ENCODE assay signal across 8 cellular contexts in genomic region chr19:13846533-13847032, GRCh38. TPM values are rescaled to one million over a fixed set of nuclear protein-coding genes. Genes with fewer than 3 reads are reported as not detected.
DNase-seq lines count a peak whose midpoint lies in the region; ATAC-seq, FAIRE-seq and TF ChIP-seq lines count a peak whose summit lies in the region.

No MANE protein-coding gene starts in this region.

- no peaks in the 10 kb centered on the region for H3K27me3 Mint-ChIP-seq in astrocyte (ENCODE audit: low read depth, unreplicated experiment)

- ATAC-seq in GM21390 (IDR thresholded peaks at IDR 0.05; ENCODE audit: unreplicated experiment) (peak; percentile 49), GM18519 (IDR thresholded peaks at IDR 0.05; ENCODE audit: low FRiP score, unreplicated experiment) (no peak)

- peaks cover 23% of the 10 kb centered on the region for H3K79me2 ChIP-seq in astrocyte (ENCODE audit: insufficient read depth, low read length)
- H3K79me2 ChIP-seq in smooth muscle cell (ENCODE audit: low read depth): peaks cover 15% of the 10 kb centered on the region

- peak overlapping the region; percentile 65 for H3K4me3 Mint-ChIP-seq in astrocyte (ENCODE audit: unreplicated experiment)

- no peak for FAIRE-seq in astrocyte (lab: Jason Lieb, UNC)

- peaks cover 21% of the 10 kb centered on the region for H3K4me1 Mint-ChIP-seq in astrocyte (ENCODE audit: low read depth, unreplicated experiment)

- WGBS in smooth muscle cell (ENCODE audit: low lambda C conversion rate): under 1% methylated on average over 13 of the region's 13 CpGs

- TF ChIP-seq RAD21 in Ishikawa (IDR thresholded peaks at IDR 0.05; ENCODE audit: low read depth): no peak

- H3F3A ChIP-seq in smooth muscle cell (ENCODE audit: low read depth): peaks cover 56% of the 10 kb centered on the region

- H3K36me3 ChIP-seq in astrocyte (ENCODE audit: insufficient read depth, low read length): no peaks in the 10 kb centered on the region
- H3K36me3 ChIP-seq in iPS-15b (ENCODE audit: control insufficient read depth, insufficient read depth, low read length): no peaks in the 10 kb centered on the region
- H3K36me3 ChIP-seq in smooth muscle cell (ENCODE audit: low read depth): no peaks in the 10 kb centered on the region

- no peaks in the 10 kb centered on the region for H3K9me3 ChIP-seq in astrocyte (ENCODE audit: insufficient read depth, low read depth, low read length)
- no peaks in the 10 kb centered on the region for H3K9me3 ChIP-seq in iPS-15b (ENCODE audit: control insufficient read depth, insufficient read depth, low read length)
- no peaks in the 10 kb centered on the region for H3K9me3 ChIP-seq in smooth muscle cell (replicated peaks; ENCODE audit: low read depth)

- TF ChIP-seq EP300 in Ishikawa (IDR thresholded peaks at IDR 0.05; ENCODE audit: borderline replicate concordance): no peak

- TF ChIP-seq CTCF in astrocyte (IDR thresholded peaks at IDR 0.05; ENCODE audit: insufficient read depth, low read depth, low read length) (no peak), smooth muscle cell (IDR thresholded peaks at IDR 0.05; ENCODE audit: borderline replicate concordance, insufficient read depth, poor library complexity, severe bottlenecking) (no peak)

- no peaks in the 10 kb centered on the region for H3K36me3 Mint-ChIP-seq in astrocyte (ENCODE audit: low read depth, unreplicated experiment)

- H2AFZ ChIP-seq in astrocyte (ENCODE audit: low read depth, low read length) (no peak overlapping the region), smooth muscle cell (ENCODE audit: low read depth) (no peak overlapping the region)

- H3K27me3 ChIP-seq in astrocyte (ENCODE audit: insufficient read depth, low read length) (no peaks in the 10 kb centered on the region), iPS-15b (ENCODE audit: control insufficient read depth, insufficient read depth, low read length) (no peaks in the 10 kb centered on the region), smooth muscle cell (ENCODE audit: low read depth) (no peaks in the 10 kb centered on the region)

- H4K20me1 ChIP-seq in astrocyte (ENCODE audit: insufficient read depth, low read length) (peaks cover 8% of the 10 kb centered on the region), smooth muscle cell (ENCODE audit: low read depth) (peaks cover 10% of the 10 kb centered on the region)

- H3K4me1 ChIP-seq in astrocyte (ENCODE audit: insufficient read depth, low read length) (peaks cover 56% of the 10 kb centered on the region), iPS-15b (ENCODE audit: control insufficient read depth, insufficient read depth, low read length) (peaks cover 11% of the 10 kb centered on the region), smooth muscle cell (ENCODE audit: low read depth) (peaks cover 32% of the 10 kb centered on the region)

- H3K9ac ChIP-seq in astrocyte (ENCODE audit: low read length) (peak overlapping the region; percentile 98), iPS-15b (ENCODE audit: low read depth, low read length) (peak overlapping the region; percentile 70), smooth muscle cell (ENCODE audit: low read depth) (peak overlapping the region; percentile 100)

- H3K27ac ChIP-seq in astrocyte (ENCODE audit: low read depth, low read length) (peak overlapping the region; percentile 100), smooth muscle cell (ENCODE audit: low read depth) (peak overlapping the region; percentile 100)

- peak overlapping the region; percentile 84 for H3K4me2 ChIP-seq in astrocyte (ENCODE audit: low read length)
- H3K4me2 ChIP-seq in smooth muscle cell: peak overlapping the region; percentile 88

- peak overlapping the region; percentile 100 for H3K27ac Mint-ChIP-seq in astrocyte (ENCODE audit: unreplicated experiment)

- peak; percentile 86 for DNase-seq in DMS153 treated with DMSO at 0.1 percent for 48 hours (lab: John Stamatoyannopoulos, UW; ENCODE audit: unreplicated experiment)
- peak; percentile 87 to 100 (median 96) for DNase-seq in T-helper 2 cell
- peak; percentile 91 for DNase-seq in astrocyte (ENCODE audit: low read depth)
- DNase-seq in smooth muscle cell (lab: John Stamatoyannopoulos, UW; ENCODE audit: unreplicated experiment): peak; percentile 98

- no peaks in the 10 kb centered on the region for H3K9me3 Mint-ChIP-seq in astrocyte (ENCODE audit: unreplicated experiment)

- peak overlapping the region; percentile 30 for H3K4me3 ChIP-seq in astrocyte (ENCODE audit: insufficient read depth, low read depth, low read length)
- peak overlapping the region; percentile 68 for H3K4me3 ChIP-seq in iPS-15b (ENCODE audit: low read depth, low read length)
- H3K4me3 ChIP-seq in smooth muscle cell: peak overlapping the region; percentile 58

TF ChIP-seq in Ishikawa, 13 proteins besides CTCF, POLR2A, EP300 and RAD21:
- TF ChIP-seq EGR1 (IDR thresholded peaks at IDR 0.05) (no peak; the same call in 1 of the 2 replicates), FOXM1 (IDR thresholded peaks at IDR 0.05; ENCODE audit: borderline replicate concordance, low read depth) (0 out of 2 replicates have a peak, but pooled peaks have one; percentile 7), TEAD4 (IDR thresholded peaks at IDR 0.05) (0 out of 2 replicates have a peak, but pooled peaks have one; percentile 10), TAF1 (IDR thresholded peaks at IDR 0.05; ENCODE audit: low read depth) (no peak), CREB1 (IDR thresholded peaks at IDR 0.05; ENCODE audit: low read depth) (peak; percentile 59)
- TF ChIP-seq, protein P1, sequence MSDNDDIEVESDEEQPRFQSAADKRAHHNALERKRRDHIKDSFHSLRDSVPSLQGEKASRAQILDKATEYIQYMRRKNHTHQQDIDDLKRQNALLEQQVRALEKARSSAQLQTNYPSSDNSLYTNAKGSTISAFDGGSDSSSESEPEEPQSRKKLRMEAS (IDR thresholded peaks at IDR 0.05): peak; percentile 17

RNA-seq across cellular contexts. Expression of gene NANOS3, which starts 30.4 kb away (rescaled TPM):
- 1.1 and 2.9 TPM in 2 replicates for total RNA-seq in astrocyte
- total RNA-seq in smooth muscle cell: not detected in 2 replicates
- polyA plus RNA-seq in smooth muscle cell: 2.7 and 2.8 TPM in 2 replicates

RNA-seq across cellular contexts. Expression of gene ZSWIM4, which starts 51.3 kb away (rescaled TPM):
- total RNA-seq in astrocyte: 9.5 and 10.6 TPM in 2 replicates
- 3.0 and 4.7 TPM in 2 replicates for total RNA-seq in smooth muscle cell
- 5.8 and 8.2 TPM in 2 replicates for polyA plus RNA-seq in smooth muscle cell

RNA-seq across cellular contexts. Expression of gene BRME1, which starts 59.3 kb away (rescaled TPM):
- total RNA-seq in astrocyte: 0.68 and 0.91 TPM in 2 replicates
- 0.72 and 1.2 TPM in 2 replicates for total RNA-seq in smooth muscle cell
- polyA plus RNA-seq in smooth muscle cell: 2.2 and 3.3 TPM in 2 replicates

RNA-seq across cellular contexts. Expression of gene CC2D1A, which starts 59.4 kb away (rescaled TPM):
- total RNA-seq in astrocyte (22.6 and 27.3 TPM in 2 replicates), smooth muscle cell (8.0 and 9.5 TPM in 2 replicates)
- polyA plus RNA-seq in smooth muscle cell: 26.3 and 28.0 TPM in 2 replicates
